ENCODE assay signal across 11 cellular contexts in the genomic region with DNA sequence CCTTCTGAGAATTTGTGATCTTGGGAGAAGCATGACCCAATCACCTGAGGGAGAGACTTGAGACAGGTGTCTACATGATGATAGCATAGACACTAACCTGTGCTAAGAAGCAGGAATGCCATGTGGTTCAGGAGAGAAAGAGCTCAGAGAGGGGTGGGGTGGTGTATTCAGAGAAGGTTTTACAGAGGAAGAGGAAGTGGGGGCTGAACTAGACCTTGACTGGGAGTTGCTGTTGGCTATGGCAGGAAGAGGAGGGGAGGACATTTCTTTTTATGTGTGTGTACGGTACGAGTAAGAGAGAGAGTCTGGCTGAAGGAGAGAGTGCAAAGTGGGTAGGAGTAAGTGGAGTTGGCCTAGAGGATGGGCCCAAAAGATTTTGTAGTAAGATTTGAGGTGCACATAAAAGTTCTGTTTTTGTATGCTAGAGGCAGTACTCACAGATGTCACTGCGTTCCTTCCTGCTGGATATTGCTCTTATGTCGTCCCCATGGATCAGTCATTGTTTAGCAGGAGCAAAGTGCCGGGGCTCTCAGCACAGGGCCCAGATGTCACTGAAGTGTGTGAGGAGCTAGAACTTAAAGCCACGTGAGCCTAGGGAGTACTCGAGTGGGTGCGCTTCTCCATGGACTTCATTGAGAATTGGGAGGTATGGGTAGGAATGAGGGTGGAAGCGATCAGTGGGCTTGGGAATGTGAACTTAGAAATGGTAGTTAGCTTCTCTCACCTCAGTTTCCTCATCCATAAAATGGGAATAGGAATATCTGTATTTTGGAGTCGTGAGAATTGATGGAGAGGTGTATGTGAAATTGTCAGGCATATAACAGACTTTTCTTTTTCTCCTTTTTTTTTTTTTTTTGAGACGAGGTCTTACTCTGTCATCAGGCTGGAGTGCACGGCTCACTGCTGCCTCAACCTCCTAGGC. TPM values are rescaled to one million over a fixed set of nuclear protein-coding genes. Genes with fewer than 3 reads are reported as not detected.
DNase-seq lines count a peak whose midpoint lies in the region; ATAC-seq and TF ChIP-seq lines count a peak whose summit lies in the region.
"Had no signal": no experiment of that assay in that cellular context is flagged by ENCODE, and none has a peak within 500 bp of the region (broad histone marks: within the 10 kb centered on the region; RNA-seq: fewer than 3 reads in every experiment).

No MANE protein-coding gene starts in this region.

- no peak for DNase-seq in stimulated activated naive CD8-positive, alpha-beta T cell treated with anti-CD3 and anti-CD28 coated beads, Interleukin-15, Interleukin-2, amounts not matched to agents 100 U/mL and 50 U/mL, for 24 hours
- DNase-seq in T-helper 2 cell treated with Interferon-gamma antibody and Interleukin-4, amounts not matched to agents 5 μg/mL and 100 μg/mL, for 36 hours (ENCODE audit: low spot score): no peak
- DNase-seq in immature natural killer cell: peak; percentile 33 to 49 (median 44)
- DNase-seq in vagina (ENCODE audit: extremely low spot score in 2 of 2): no peak
- DNase-seq in activated CD4-positive, CD25-positive, alpha-beta regulatory T cell (lab: John Stamatoyannopoulos, UW): no peak
- DNase-seq: DMS79 treated with DMSO at 0.1 percent for 48 hours, head of caudate nucleus had no signal

- peak overlapping the region; percentile 64 for H3K4me3 Mint-ChIP-seq in stimulated activated naive CD8-positive, alpha-beta T cell treated with anti-CD3 and anti-CD28 coated beads, Interleukin-15, Interleukin-2, amounts not matched to agents 100 ng/mL and 50 ng/mL, for 24 hours
- peak overlapping the region; percentile 80 for H3K4me3 Mint-ChIP-seq in T-helper 2 cell treated with Interferon-gamma antibody and Interleukin-4, amounts not matched to agents 5 μg/mL and 100 μg/mL, for 36 hours
- peak overlapping the region; percentile 84 to 90 (median 85) for H3K4me3 Mint-ChIP-seq in immature natural killer cell

- no peaks in the 10 kb centered on the region for H3K27me3 ChIP-seq in vagina

- H3K9me3 Mint-ChIP-seq in stimulated activated naive CD8-positive, alpha-beta T cell treated with anti-CD3 and anti-CD28 coated beads, Interleukin-15, Interleukin-2, amounts not matched to agents 100 ng/mL and 50 ng/mL, for 24 hours: no peaks in the 10 kb centered on the region
- H3K9me3 Mint-ChIP-seq in T-helper 2 cell treated with Interferon-gamma antibody and Interleukin-4, amounts not matched to agents 5 μg/mL and 100 μg/mL, for 36 hours: no peaks in the 10 kb centered on the region
- H3K9me3 Mint-ChIP-seq in immature natural killer cell: no peaks in the 10 kb centered on the region

- peaks cover 100% of the 10 kb centered on the region for H3K4me1 Mint-ChIP-seq in stimulated activated naive CD8-positive, alpha-beta T cell treated with anti-CD3 and anti-CD28 coated beads, Interleukin-15, Interleukin-2, amounts not matched to agents 100 ng/mL and 50 ng/mL, for 24 hours (ENCODE audit: low read depth)
- H3K4me1 Mint-ChIP-seq in T-helper 2 cell treated with Interferon-gamma antibody and Interleukin-4, amounts not matched to agents 5 μg/mL and 100 μg/mL, for 36 hours (ENCODE audit: low read depth): peaks cover 80% of the 10 kb centered on the region
- peaks cover 95 to 98% of the 10 kb centered on the region in 2 donors for H3K4me1 Mint-ChIP-seq in immature natural killer cell

- no peak for TF ChIP-seq POLR2A in vagina (IDR thresholded peaks at IDR 0.05)

- no peaks in the 10 kb centered on the region for H3K9me3 ChIP-seq in vagina

- H3K27me3 Mint-ChIP-seq in stimulated activated naive CD8-positive, alpha-beta T cell treated with anti-CD3 and anti-CD28 coated beads, Interleukin-15, Interleukin-2, amounts not matched to agents 100 ng/mL and 50 ng/mL, for 24 hours: no peaks in the 10 kb centered on the region
- H3K27me3 Mint-ChIP-seq in T-helper 2 cell treated with Interferon-gamma antibody and Interleukin-4, amounts not matched to agents 5 μg/mL and 100 μg/mL, for 36 hours (ENCODE audit: low read depth): no peaks in the 10 kb centered on the region
- H3K27me3 Mint-ChIP-seq in immature natural killer cell (ENCODE audit: low read depth in 3 of 3): peaks cover 0 to 8% (median 3%) of the 10 kb centered on the region in 3 donors

- H3K4me1 ChIP-seq in vagina: peaks cover 81% of the 10 kb centered on the region

- intact Hi-C loops in vagina (cut with DNase I): no loop called here

- peaks cover 70% of the 10 kb centered on the region for H3K36me3 Mint-ChIP-seq in stimulated activated naive CD8-positive, alpha-beta T cell treated with anti-CD3 and anti-CD28 coated beads, Interleukin-15, Interleukin-2, amounts not matched to agents 100 ng/mL and 50 ng/mL, for 24 hours (ENCODE audit: low read depth)
- H3K36me3 Mint-ChIP-seq in T-helper 2 cell treated with Interferon-gamma antibody and Interleukin-4, amounts not matched to agents 5 μg/mL and 100 μg/mL, for 36 hours (ENCODE audit: low read depth): peaks cover 68% of the 10 kb centered on the region
- H3K36me3 Mint-ChIP-seq in immature natural killer cell: peaks cover 0 to 17% (median 9%) of the 10 kb centered on the region in 3 donors

- ATAC-seq in stimulated activated naive CD8-positive, alpha-beta T cell treated with anti-CD3 and anti-CD28 coated beads, Interleukin-15, Interleukin-2, amounts not matched to agents 100 U/mL and 50 U/mL, for 24 hours: no peak
- ATAC-seq in GM19467 (IDR thresholded peaks at IDR 0.05; ENCODE audit: unreplicated experiment) (no peak), HG02852 (IDR thresholded peaks at IDR 0.05; ENCODE audit: unreplicated experiment) (no peak)

- H3K36me3 ChIP-seq in vagina: peaks cover 0 to 5% of the 10 kb centered on the region in 2 donors

- TF ChIP-seq CTCF in vagina (IDR thresholded peaks at IDR 0.05): no peak

- H3K27ac Mint-ChIP-seq in stimulated activated naive CD8-positive, alpha-beta T cell treated with anti-CD3 and anti-CD28 coated beads, Interleukin-15, Interleukin-2, amounts not matched to agents 100 ng/mL and 50 ng/mL, for 24 hours: peak overlapping the region; percentile 92
- H3K27ac Mint-ChIP-seq in T-helper 2 cell treated with Interferon-gamma antibody and Interleukin-4, amounts not matched to agents 5 μg/mL and 100 μg/mL, for 36 hours: peak overlapping the region; percentile 87
- peak overlapping the region; percentile 90 to 97 (median 94) for H3K27ac Mint-ChIP-seq in immature natural killer cell

- H3K4me3 ChIP-seq in vagina: no peak overlapping the region

- H3K27ac ChIP-seq in vagina: peak overlapping the region; percentile 79
- H3K27ac ChIP-seq: parathyroid adenoma had no signal

RNA-seq across cellular contexts. Expression of gene SLC7A6, which starts 22.1 kb away (rescaled TPM):
- polyA plus RNA-seq in immature natural killer cell: 10 to 100 TPM in 1 of 3 donors, 1 to 10 TPM in 2; 1.9 to 12.8 (median 6.0) TPM
- total RNA-seq in vagina: 35.1 TPM

RNA-seq across cellular contexts. Expression of gene SLC7A6OS, which starts 24.3 kb away (rescaled TPM):
- polyA plus RNA-seq in immature natural killer cell: 10 to 100 TPM; 22.7 to 31.2 (median 24.4) TPM
- 15.5 TPM for total RNA-seq in vagina

RNA-seq across cellular contexts. Expression of gene PRMT7, which starts 24.4 kb away (rescaled TPM):
- polyA plus RNA-seq in immature natural killer cell: 10 to 100 TPM; 30.8 to 51.8 (median 44.2) TPM
- 47.9 TPM for total RNA-seq in vagina

RNA-seq across cellular contexts. Expression of gene PLA2G15, which starts 41.2 kb away (rescaled TPM):
- polyA plus RNA-seq in immature natural killer cell: 10 to 100 TPM in 1 of 3 donors, 1 to 10 TPM in 2; 4.8 to 10.7 (median 9.0) TPM
- total RNA-seq in vagina: 18.2 TPM

RNA-seq across cellular contexts. Expression of gene ESRP2, which starts 50.5 kb away (rescaled TPM):
- under 1 TPM in 1 of 3 donors, not detected in 2; 0.45 TPM for polyA plus RNA-seq in immature natural killer cell
- 71.0 TPM for total RNA-seq in vagina

Comparison
In these comparisons a context has a peak if more than half of its experiments do, and no peak if none do; other contexts are left out.
1. DNase-seq: peak in immature natural killer cell (3 of 3); none in stimulated activated naive CD8-positive, alpha-beta T cell treated with anti-CD3 and anti-CD28 coated beads, Interleukin-15, Interleukin-2, amounts not matched to agents 100 U/mL and 50 U/mL, for 24 hours (single experiment), T-helper 2 cell treated with Interferon-gamma antibody and Interleukin-4, amounts not matched to agents 5 μg/mL and 100 μg/mL, for 36 hours (single experiment), vagina (0 of 2) and activated CD4-positive, CD25-positive, alpha-beta regulatory T cell (0 of 4).
2. Peak in every context shown above with its lines, with median percentiles within 50 percentile points of each other: H3K27ac Mint-ChIP-seq and H3K4me3 Mint-ChIP-seq.